25 cellular contexts compared by ENCODE assay signal in the genomic region with DNA sequence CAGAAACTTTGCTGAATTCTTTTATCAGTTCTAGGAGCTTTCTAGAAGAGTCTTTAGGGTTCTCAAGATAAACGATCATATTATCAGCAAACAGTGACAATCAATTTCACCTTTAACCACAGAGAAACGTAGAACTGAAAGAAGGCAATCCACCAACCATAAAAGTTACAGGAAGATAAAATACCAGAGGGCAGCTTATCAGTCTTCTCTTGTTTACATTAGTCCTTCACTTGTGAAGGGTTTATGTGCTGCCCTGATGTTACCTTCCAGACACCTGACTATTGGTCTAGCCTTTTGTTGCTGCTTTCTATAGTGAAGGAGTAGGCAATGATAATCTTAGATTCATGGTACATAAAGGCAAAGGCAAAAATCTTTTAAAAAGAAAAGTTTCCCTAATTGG.
"Had no signal": no experiment of that assay in that cellular context is flagged by ENCODE, and none has a peak within 500 bp of the region (broad histone marks: within the 10 kb centered on the region; RNA-seq: fewer than 3 reads in every experiment).

No MANE protein-coding gene starts in this region.

- H3K4me3 Mint-ChIP-seq: activated naive CD8-positive, alpha-beta T cell treated with anti-CD3 and anti-CD28 coated beads, Interleukin-2, amount 10 ng/mL, durations not matched to agents 7 days and 5 days; activated T-cell treated with anti-CD3 and anti-CD28 coated beads, Interleukin-2, amount 50 U/mL, for 24 hours; immature natural killer cell; natural killer cell treated with Interleukin-12 subunit alpha and Interleukin-12 subunit beta and Interleukin-15 and Interleukin-18, amount 100 ng/mL, for 72 hours; stimulated activated naive CD8-positive, alpha-beta T cell treated with anti-CD3 and anti-CD28 coated beads, Interleukin-15, Interleukin-2, amounts not matched to agents 100 ng/mL and 50 ng/mL, for 24 hours had no signal

- H3K27ac ChIP-seq: neutrophil, ovary, thyroid gland had no signal

- FAIRE-seq: bronchial epithelial cell, endometrium, TTC549 had no signal

- H3K36me3 ChIP-seq: neutrophil, ovary, thyroid gland had no signal

- H3K36me3 Mint-ChIP-seq: activated naive CD8-positive, alpha-beta T cell treated with anti-CD3 and anti-CD28 coated beads, Interleukin-2, amount 10 ng/mL, durations not matched to agents 7 days and 5 days; immature natural killer cell; natural killer cell treated with Interleukin-12 subunit alpha and Interleukin-12 subunit beta and Interleukin-15 and Interleukin-18, amount 100 ng/mL, for 72 hours had no signal

- H3K27ac Mint-ChIP-seq: activated naive CD8-positive, alpha-beta T cell treated with anti-CD3 and anti-CD28 coated beads, Interleukin-2, amount 10 ng/mL, durations not matched to agents 7 days and 5 days; activated T-cell treated with anti-CD3 and anti-CD28 coated beads, Interleukin-2, amount 50 U/mL, for 24 hours; immature natural killer cell; natural killer cell treated with Interleukin-12 subunit alpha and Interleukin-12 subunit beta and Interleukin-15 and Interleukin-18, amount 100 ng/mL, for 72 hours; stimulated activated naive CD8-positive, alpha-beta T cell treated with anti-CD3 and anti-CD28 coated beads, Interleukin-15, Interleukin-2, amounts not matched to agents 100 ng/mL and 50 ng/mL, for 24 hours had no signal

- H3K4me1 Mint-ChIP-seq: activated naive CD8-positive, alpha-beta T cell treated with anti-CD3 and anti-CD28 coated beads, Interleukin-2, amount 10 ng/mL, durations not matched to agents 7 days and 5 days; immature natural killer cell had no signal

- DNase-seq: activated CD8-positive, alpha-beta memory T cell treated with anti-CD3 and anti-CD28 coated beads, Interleukin-2, amount 50 U/mL, for 4 hours; activated naive CD4-positive, alpha-beta T cell treated with Interleukin-2 at 50 U/mL for 16 hours; activated naive CD8-positive, alpha-beta T cell treated with anti-CD3 and anti-CD28 coated beads, Interleukin-2, amount 10 ng/mL, durations not matched to agents 7 days and 5 days; activated T-cell treated with anti-CD3 and anti-CD28 coated beads, Interleukin-2, amount 50 U/mL, for 24 hours; amniotic stem cell; cortex of kidney; erythroblast; foreskin fibroblast; immature natural killer cell; left ventricle myocardium superior; mammary epithelial cell; midbrain; ovary; right cardiac atrium; stimulated activated CD4-positive, alpha-beta T cell treated with anti-CD3 and anti-CD28 coated beads, Interleukin-12 subunit alpha, Interleukin-12 subunit beta, amount 100 ng/mL, for 4 hours; stimulated activated CD4-positive, alpha-beta T cell treated with anti-CD3 and anti-CD28 coated beads, Interleukin-4, amount 100 ng/mL, for 4 hours; substantia nigra; T-helper 1 cell; thyroid gland had no signal

- H3K4me1 ChIP-seq: thyroid gland had no signal

- H3K9me3 ChIP-seq: neutrophil, ovary, thyroid gland had no signal

- ATAC-seq: left ventricle myocardium superior; natural killer cell treated with Interleukin-12 subunit alpha and Interleukin-12 subunit beta and Interleukin-15 and Interleukin-18, amount 100 ng/mL, for 72 hours; right cardiac atrium had no signal

- H3K9me3 Mint-ChIP-seq: activated T-cell treated with anti-CD3 and anti-CD28 coated beads, Interleukin-2, amount 50 U/mL, for 24 hours; stimulated activated naive CD8-positive, alpha-beta T cell treated with anti-CD3 and anti-CD28 coated beads, Interleukin-15, Interleukin-2, amounts not matched to agents 100 ng/mL and 50 ng/mL, for 24 hours had no signal

- H3K27me3 ChIP-seq: ovary, thyroid gland had no signal

- H3K4me3 ChIP-seq: ovary, thyroid gland had no signal
